Comparison of ENCODE assay signal across 20 cellular contexts in genomic region chr14:74503973-74504335, GRCh38. TPM values are rescaled to one million over a fixed set of nuclear protein-coding genes. Genes with fewer than 3 reads are reported as not detected.
DNase-seq lines count a peak whose midpoint lies in the region; ATAC-seq, FAIRE-seq and TF ChIP-seq lines count a peak whose summit lies in the region.
"Had no signal": no experiment of that assay in that cellular context is flagged by ENCODE, and none has a peak within 500 bp of the region (broad histone marks: within the 10 kb centered on the region; RNA-seq: fewer than 3 reads in every experiment).

No MANE protein-coding gene starts in this region.

- no peak for FAIRE-seq in frontal cortex (lab: Jason Lieb, UNC)
- FAIRE-seq: A549, GM12891 had no signal

- no peak overlapping the region for H3K27ac Mint-ChIP-seq in activated CD8-positive, alpha-beta memory T cell treated with anti-CD3 and anti-CD28 coated beads, Interleukin-2, amount 10 ng/mL, durations not matched to agents 7 days and 5 days
- H3K27ac Mint-ChIP-seq in CD4-positive, CD25-positive, alpha-beta regulatory T cell, result peak overlapping the region in 2 of 3 donors; percentile 11 to 60
- H3K27ac Mint-ChIP-seq in WTC11, result peak overlapping the region; percentile 19; the same call in 1 of the 2 replicates

- H2AFZ ChIP-seq in hepatocyte, result no peak overlapping the region
- H2AFZ ChIP-seq: GM23248 had no signal

- H3K9me3 Mint-ChIP-seq in activated CD8-positive, alpha-beta memory T cell treated with anti-CD3 and anti-CD28 coated beads, Interleukin-2, amount 10 ng/mL, durations not matched to agents 7 days and 5 days (ENCODE audit: low read depth), result no peaks in the 10 kb centered on the region
- no peaks in the 10 kb centered on the region for H3K9me3 Mint-ChIP-seq in CD4-positive, CD25-positive, alpha-beta regulatory T cell
- no peaks in the 10 kb centered on the region for H3K9me3 Mint-ChIP-seq in WTC11
- H3K9me3 Mint-ChIP-seq: CD8-positive, alpha-beta memory T cell had no signal

- ATAC-seq in activated CD8-positive, alpha-beta memory T cell treated with anti-CD3 and anti-CD28 coated beads, Interleukin-2, amount 10 ng/mL, durations not matched to agents 7 days and 5 days, result no peak
- ATAC-seq in CD4-positive, CD25-positive, alpha-beta regulatory T cell (ENCODE audit: low read depth in 2 of 2), result no peak
- no peak for ATAC-seq in WTC11
- ATAC-seq: A549 had no signal

- no peaks in the 10 kb centered on the region for H3K27me3 ChIP-seq in CD4-positive, CD25-positive, alpha-beta regulatory T cell (ENCODE audit: control insufficient read depth, insufficient read depth, low read length)
- H3K27me3 ChIP-seq in hepatocyte, result no peaks in the 10 kb centered on the region

- peaks cover 7% of the 10 kb centered on the region for H3K27me3 Mint-ChIP-seq in activated CD8-positive, alpha-beta memory T cell treated with anti-CD3 and anti-CD28 coated beads, Interleukin-2, amount 10 ng/mL, durations not matched to agents 7 days and 5 days
- H3K27me3 Mint-ChIP-seq in CD4-positive, CD25-positive, alpha-beta regulatory T cell, result no peaks in the 10 kb centered on the region
- H3K27me3 Mint-ChIP-seq in WTC11 (ENCODE audit: low read depth), result no peaks in the 10 kb centered on the region

- WGBS in hepatocyte (ENCODE audit: low lambda C conversion rate, missing lambda C conversion rate), result 99% methylated on average over 9 of the region's 10 CpGs

- no peaks in the 10 kb centered on the region for H3K4me1 Mint-ChIP-seq in activated CD8-positive, alpha-beta memory T cell treated with anti-CD3 and anti-CD28 coated beads, Interleukin-2, amount 10 ng/mL, durations not matched to agents 7 days and 5 days
- peaks cover 0 to 11% (median 8%) of the 10 kb centered on the region in 4 donors for H3K4me1 Mint-ChIP-seq in CD4-positive, CD25-positive, alpha-beta regulatory T cell
- H3K4me1 Mint-ChIP-seq in WTC11, result peaks cover 40% of the 10 kb centered on the region

- POLR2A ChIA-PET in WTC11 (lab: Charles Lee), result interaction anchor here (0.7 kb wide), 1 partner anchor 12 kb away, joined by 3 read pairs; no protein-coding TSS in a partner anchor

- no peaks in the 10 kb centered on the region for H3K9me2 ChIP-seq in hepatocyte (replicated peaks; ENCODE audit: insufficient read depth)

- H3K79me2 ChIP-seq in hepatocyte, result no peaks in the 10 kb centered on the region

- no peaks in the 10 kb centered on the region for H3K4me1 ChIP-seq in CD4-positive, CD25-positive, alpha-beta regulatory T cell (ENCODE audit: control insufficient read depth, insufficient read depth, low read length, poor library complexity, severe bottlenecking)
- H3K4me1 ChIP-seq in hepatocyte (ENCODE audit: insufficient read depth), result no peaks in the 10 kb centered on the region
- H3K4me1 ChIP-seq: HAP-1 had no signal

- peak; percentile 32 for DNase-seq in activated CD8-positive, alpha-beta memory T cell treated with anti-CD3 and anti-CD28 coated beads, Interleukin-2, amount 50 U/mL, for 48 hours
- no peak for DNase-seq in activated CD8-positive, alpha-beta memory T cell treated with anti-CD3 and anti-CD28 coated beads, Interleukin-2, amount 10 ng/mL, durations not matched to agents 7 days and 5 days
- no peak for DNase-seq in CD4-positive, CD25-positive, alpha-beta regulatory T cell
- DNase-seq in WTC11 (ENCODE audit: low spot score) (no peak), frontal cortex (ENCODE audit: low spot score in 2 of 2) (no peak), HUDEP-2 (lab: John Stamatoyannopoulos, UW; ENCODE audit: unreplicated experiment in 76 of 76) (no peak), hepatocyte (ENCODE audit: low spot score) (no peak)
- DNase-seq: AML-193; CD8-positive, alpha-beta memory T cell; COR-L47; DMS 273 treated with DMSO at 0.1 percent for 48 hours; DMS53; DND-41; EL; GM23248 had no signal

- CTCF ChIA-PET in activated CD8-positive, alpha-beta memory T cell treated with anti-CD3 and anti-CD28 coated beads, Interleukin-2, amount 10 ng/mL, durations not matched to agents 7 days and 5 days (lab: Charles Lee), result interaction anchor here (1.4 kb wide), 1 partner anchor 11 kb away, joined by 3 read pairs; no protein-coding TSS in a partner anchor
- CTCF ChIA-PET in WTC11 (lab: Charles Lee), result interaction anchor here (3.3 kb wide), 1 partner anchor 23 kb away, joined by 25 read pairs; no protein-coding TSS in a partner anchor

- TF ChIP-seq CTCF in WTC11 (IDR thresholded peaks at IDR 0.05) (no peak), hepatocyte (IDR thresholded peaks at IDR 0.05; ENCODE audit: poor library complexity) (no peak)

- H3K4me3 Mint-ChIP-seq in activated CD8-positive, alpha-beta memory T cell treated with anti-CD3 and anti-CD28 coated beads, Interleukin-2, amount 10 ng/mL, durations not matched to agents 7 days and 5 days, result no peak overlapping the region
- no peak overlapping the region for H3K4me3 Mint-ChIP-seq in CD4-positive, CD25-positive, alpha-beta regulatory T cell
- no peak overlapping the region for H3K4me3 Mint-ChIP-seq in WTC11
- H3K4me3 Mint-ChIP-seq: CD8-positive, alpha-beta memory T cell had no signal

- no peak overlapping the region for H3K27ac ChIP-seq in CD4-positive, CD25-positive, alpha-beta regulatory T cell (ENCODE audit: insufficient read depth, low read length, poor library complexity, severe bottlenecking)
- H3K27ac ChIP-seq in hepatocyte, result no peak overlapping the region
- H3K27ac ChIP-seq: 22Rv1, A549, GM23248, KMS-11 had no signal

- H3K4me3 ChIP-seq in CD4-positive, CD25-positive, alpha-beta regulatory T cell (ENCODE audit: low read depth, low read length), result no peak overlapping the region
- H3K4me3 ChIP-seq in hepatocyte, result no peak overlapping the region
- H3K4me3 ChIP-seq: A549, GM23248, HAP-1 had no signal

- no peaks in the 10 kb centered on the region for H3K9me3 ChIP-seq in CD4-positive, CD25-positive, alpha-beta regulatory T cell (ENCODE audit: control insufficient read depth in 2 of 2, low read length in 2 of 2)
- no peaks in the 10 kb centered on the region for H3K9me3 ChIP-seq in hepatocyte (ENCODE audit: low read depth)
- H3K9me3 ChIP-seq: A549, HAP-1 had no signal

- H3K36me3 Mint-ChIP-seq in activated CD8-positive, alpha-beta memory T cell treated with anti-CD3 and anti-CD28 coated beads, Interleukin-2, amount 10 ng/mL, durations not matched to agents 7 days and 5 days, result no peaks in the 10 kb centered on the region
- H3K36me3 Mint-ChIP-seq in CD4-positive, CD25-positive, alpha-beta regulatory T cell, result no peaks in the 10 kb centered on the region
- no peaks in the 10 kb centered on the region for H3K36me3 Mint-ChIP-seq in WTC11

- H4K20me1 ChIP-seq in hepatocyte (ENCODE audit: insufficient read depth, poor library complexity, severe bottlenecking), result no peaks in the 10 kb centered on the region

- H3K36me3 ChIP-seq in CD4-positive, CD25-positive, alpha-beta regulatory T cell (ENCODE audit: control insufficient read depth, insufficient read depth, low read length), result no peaks in the 10 kb centered on the region
- no peaks in the 10 kb centered on the region for H3K36me3 ChIP-seq in hepatocyte (replicated peaks; ENCODE audit: insufficient read depth, low read depth)
- H3K36me3 ChIP-seq: HAP-1 had no signal

- H3K4me2 ChIP-seq in hepatocyte, result no peak overlapping the region
- H3K4me2 ChIP-seq: A549, KMS-11 had no signal

TF ChIP-seq in WTC11, 78 proteins besides CTCF, POLR2A, EP300 and RAD21 (continues in another document):
- TF ChIP-seq TP53 (CRISPR knock-in tag; IDR thresholded peaks at IDR 0.05), result no peak
- TF ChIP-seq RORB (CRISPR knock-in tag; IDR thresholded peaks at IDR 0.05), result no peak
- TF ChIP-seq TEAD1 (CRISPR knock-in tag; IDR thresholded peaks at IDR 0.05), result no peak
- no peak for TF ChIP-seq USF2 (CRISPR knock-in tag; IDR thresholded peaks at IDR 0.05)
- no peak for TF ChIP-seq ELF4 (CRISPR knock-in tag; IDR thresholded peaks at IDR 0.05; ENCODE audit: low read depth)

RNA-seq across cellular contexts. Expression of gene ISCA2, which starts 10.4 kb away (rescaled TPM):
- total RNA-seq in activated CD8-positive, alpha-beta memory T cell treated with anti-CD3 and anti-CD28 coated beads, Interleukin-2, amount 10 ng/mL, durations not matched to agents 7 days and 5 days, result 10 to 100 TPM; 20.9 to 25.6 TPM
- total RNA-seq in CD4-positive, CD25-positive, alpha-beta regulatory T cell, result 19.9 TPM
- 100 to 1,000 TPM in 2 of 4 donors, 10 to 100 TPM in 2; 81.8 to 114 (median 97.4) TPM for polyA plus RNA-seq in CD4-positive, CD25-positive, alpha-beta regulatory T cell
- total RNA-seq in WTC11 (2021) (49.1 to 50.6 TPM (median 50.1 TPM) in 3 replicates), frontal cortex (17.1 TPM), hepatocyte (17.4 and 21.5 TPM in 2 replicates)
- 80.2 and 80.3 TPM in 2 replicates for polyA plus RNA-seq in hepatocyte

RNA-seq across cellular contexts. Expression of gene NPC2, which starts 10.8 kb away (rescaled TPM):
- total RNA-seq in activated CD8-positive, alpha-beta memory T cell treated with anti-CD3 and anti-CD28 coated beads, Interleukin-2, amount 10 ng/mL, durations not matched to agents 7 days and 5 days, result 10 to 100 TPM; 25.0 to 35.6 TPM
- total RNA-seq in CD4-positive, CD25-positive, alpha-beta regulatory T cell, result 33.1 TPM
- 100 to 1,000 TPM in 3 of 4 donors, 10 to 100 TPM in 1; 87.0 to 144 (median 108) TPM for polyA plus RNA-seq in CD4-positive, CD25-positive, alpha-beta regulatory T cell
- total RNA-seq in WTC11 (2021) (139 to 155 TPM (median 150 TPM) in 3 replicates), frontal cortex (17.9 TPM), hepatocyte (1,339 and 1,684 TPM in 2 replicates)
- 585 and 602 TPM in 2 replicates for polyA plus RNA-seq in hepatocyte
